ENCODE assay signal across 1 cellular context in the genomic region with DNA sequence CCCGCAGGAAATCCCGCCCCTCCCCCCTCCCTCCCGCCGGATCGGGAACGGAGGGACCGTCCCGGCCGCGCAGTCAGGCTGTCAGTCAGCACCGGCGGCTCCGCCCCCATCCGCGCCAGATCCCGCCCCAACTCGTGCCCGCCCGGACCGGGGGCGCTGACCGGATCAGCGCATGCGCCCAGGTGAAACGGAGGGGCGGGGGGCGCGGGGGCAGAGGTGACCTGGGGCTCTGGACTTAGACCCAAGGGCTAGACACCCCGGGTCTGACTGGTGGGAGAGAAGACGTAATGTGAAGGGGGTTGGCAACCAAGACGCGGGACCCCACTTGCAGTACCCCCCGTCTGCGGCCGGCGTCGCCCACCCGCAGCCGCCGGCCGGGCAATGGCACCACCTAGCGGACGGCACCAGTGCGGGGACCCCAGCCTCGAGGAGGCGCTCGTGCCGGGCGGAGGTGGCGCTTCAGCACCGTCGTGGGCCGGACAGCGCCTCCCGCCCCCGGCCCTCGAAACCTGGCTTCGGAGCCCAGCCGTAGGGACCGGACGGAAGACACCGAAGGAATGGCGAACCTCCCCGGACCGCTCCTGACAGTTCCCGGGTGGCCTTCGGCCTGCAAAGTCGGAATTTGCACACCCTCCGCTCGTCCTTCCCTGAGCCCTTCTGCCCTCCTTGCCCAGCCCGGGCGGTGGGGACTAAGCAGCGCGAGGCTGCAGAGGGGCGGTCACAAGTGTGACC.
TF ChIP-seq lines count a peak whose summit lies in the region.

A gene with protein sequence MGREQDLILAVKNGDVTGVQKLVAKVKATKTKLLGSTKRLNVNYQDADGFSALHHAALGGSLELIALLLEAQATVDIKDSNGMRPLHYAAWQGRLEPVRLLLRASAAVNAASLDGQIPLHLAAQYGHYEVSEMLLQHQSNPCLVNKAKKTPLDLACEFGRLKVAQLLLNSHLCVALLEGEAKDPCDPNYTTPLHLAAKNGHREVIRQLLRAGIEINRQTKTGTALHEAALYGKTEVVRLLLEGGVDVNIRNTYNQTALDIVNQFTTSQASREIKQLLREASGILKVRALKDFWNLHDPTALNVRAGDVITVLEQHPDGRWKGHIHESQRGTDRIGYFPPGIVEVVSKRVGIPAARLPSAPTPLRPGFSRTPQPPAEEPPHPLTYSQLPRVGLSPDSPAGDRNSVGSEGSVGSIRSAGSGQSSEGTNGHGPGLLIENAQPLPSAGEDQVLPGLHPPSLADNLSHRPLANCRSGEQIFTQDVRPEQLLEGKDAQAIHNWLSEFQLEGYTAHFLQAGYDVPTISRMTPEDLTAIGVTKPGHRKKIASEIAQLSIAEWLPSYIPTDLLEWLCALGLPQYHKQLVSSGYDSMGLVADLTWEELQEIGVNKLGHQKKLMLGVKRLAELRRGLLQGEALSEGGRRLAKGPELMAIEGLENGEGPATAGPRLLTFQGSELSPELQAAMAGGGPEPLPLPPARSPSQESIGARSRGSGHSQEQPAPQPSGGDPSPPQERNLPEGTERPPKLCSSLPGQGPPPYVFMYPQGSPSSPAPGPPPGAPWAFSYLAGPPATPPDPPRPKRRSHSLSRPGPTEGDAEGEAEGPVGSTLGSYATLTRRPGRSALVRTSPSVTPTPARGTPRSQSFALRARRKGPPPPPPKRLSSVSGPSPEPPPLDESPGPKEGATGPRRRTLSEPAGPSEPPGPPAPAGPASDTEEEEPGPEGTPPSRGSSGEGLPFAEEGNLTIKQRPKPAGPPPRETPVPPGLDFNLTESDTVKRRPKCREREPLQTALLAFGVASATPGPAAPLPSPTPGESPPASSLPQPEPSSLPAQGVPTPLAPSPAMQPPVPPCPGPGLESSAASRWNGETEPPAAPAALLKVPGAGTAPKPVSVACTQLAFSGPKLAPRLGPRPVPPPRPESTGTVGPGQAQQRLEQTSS (N-terminal part only) (minus strand): TSS at position 15 of the 732 bp plus-strand sequence. CDS start 1,733 bp downstream, outside the sequence.

TF ChIP-seq in HepG2, 621 proteins besides CTCF, POLR2A, EP300 and RAD21 (continued from another document and continues in another):
- TF ChIP-seq, protein P1, sequence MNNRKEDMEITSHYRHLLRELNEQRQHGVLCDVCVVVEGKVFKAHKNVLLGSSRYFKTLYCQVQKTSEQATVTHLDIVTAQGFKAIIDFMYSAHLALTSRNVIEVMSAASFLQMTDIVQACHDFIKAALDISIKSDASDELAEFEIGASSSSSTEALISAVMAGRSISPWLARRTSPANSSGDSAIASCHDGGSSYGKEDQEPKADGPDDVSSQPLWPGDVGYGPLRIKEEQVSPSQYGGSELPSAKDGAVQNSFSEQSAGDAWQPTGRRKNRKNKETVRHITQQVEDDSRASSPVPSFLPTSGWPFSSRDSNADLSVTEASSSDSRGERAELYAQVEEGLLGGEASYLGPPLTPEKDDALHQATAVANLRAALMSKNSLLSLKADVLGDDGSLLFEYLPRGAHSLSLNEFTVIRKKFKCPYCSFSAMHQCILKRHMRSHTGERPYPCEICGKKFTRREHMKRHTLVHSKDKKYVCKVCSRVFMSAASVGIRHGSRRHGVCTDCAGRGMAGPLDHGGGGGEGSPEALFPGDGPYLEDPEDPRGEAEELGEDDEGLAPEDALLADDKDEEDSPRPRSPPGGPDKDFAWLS (CRISPR knock-in tag; IDR thresholded peaks at IDR 0.05; ENCODE audit: borderline replicate concordance) = peak; percentile 96; the same call in 1 of the 2 replicates
- TF ChIP-seq, protein P2, sequence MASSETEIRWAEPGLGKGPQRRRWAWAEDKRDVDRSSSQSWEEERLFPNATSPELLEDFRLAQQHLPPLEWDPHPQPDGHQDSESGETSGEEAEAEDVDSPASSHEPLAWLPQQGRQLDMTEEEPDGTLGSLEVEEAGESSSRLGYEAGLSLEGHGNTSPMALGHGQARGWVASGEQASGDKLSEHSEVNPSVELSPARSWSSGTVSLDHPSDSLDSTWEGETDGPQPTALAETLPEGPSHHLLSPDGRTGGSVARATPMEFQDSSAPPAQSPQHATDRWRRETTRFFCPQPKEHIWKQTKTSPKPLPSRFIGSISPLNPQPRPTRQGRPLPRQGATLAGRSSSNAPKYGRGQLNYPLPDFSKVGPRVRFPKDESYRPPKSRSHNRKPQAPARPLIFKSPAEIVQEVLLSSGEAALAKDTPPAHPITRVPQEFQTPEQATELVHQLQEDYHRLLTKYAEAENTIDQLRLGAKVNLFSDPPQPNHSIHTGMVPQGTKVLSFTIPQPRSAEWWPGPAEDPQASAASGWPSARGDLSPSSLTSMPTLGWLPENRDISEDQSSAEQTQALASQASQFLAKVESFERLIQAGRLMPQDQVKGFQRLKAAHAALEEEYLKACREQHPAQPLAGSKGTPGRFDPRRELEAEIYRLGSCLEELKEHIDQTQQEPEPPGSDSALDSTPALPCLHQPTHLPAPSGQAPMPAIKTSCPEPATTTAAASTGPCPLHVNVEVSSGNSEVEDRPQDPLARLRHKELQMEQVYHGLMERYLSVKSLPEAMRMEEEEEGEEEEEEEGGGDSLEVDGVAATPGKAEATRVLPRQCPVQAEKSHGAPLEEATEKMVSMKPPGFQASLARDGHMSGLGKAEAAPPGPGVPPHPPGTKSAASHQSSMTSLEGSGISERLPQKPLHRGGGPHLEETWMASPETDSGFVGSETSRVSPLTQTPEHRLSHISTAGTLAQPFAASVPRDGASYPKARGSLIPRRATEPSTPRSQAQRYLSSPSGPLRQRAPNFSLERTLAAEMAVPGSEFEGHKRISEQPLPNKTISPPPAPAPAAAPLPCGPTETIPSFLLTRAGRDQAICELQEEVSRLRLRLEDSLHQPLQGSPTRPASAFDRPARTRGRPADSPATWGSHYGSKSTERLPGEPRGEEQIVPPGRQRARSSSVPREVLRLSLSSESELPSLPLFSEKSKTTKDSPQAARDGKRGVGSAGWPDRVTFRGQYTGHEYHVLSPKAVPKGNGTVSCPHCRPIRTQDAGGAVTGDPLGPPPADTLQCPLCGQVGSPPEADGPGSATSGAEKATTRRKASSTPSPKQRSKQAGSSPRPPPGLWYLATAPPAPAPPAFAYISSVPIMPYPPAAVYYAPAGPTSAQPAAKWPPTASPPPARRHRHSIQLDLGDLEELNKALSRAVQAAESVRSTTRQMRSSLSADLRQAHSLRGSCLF (CRISPR knock-in tag; IDR thresholded peaks at IDR 0.05; ENCODE audit: borderline replicate concordance) = no peak
- TF ChIP-seq REL (CRISPR knock-in tag; conservative IDR thresholded peaks at IDR 0.05) (peak; percentile 82; the same call in 1 of the 2 replicates), ZNF598 (CRISPR knock-in tag; IDR thresholded peaks at IDR 0.05; ENCODE audit: borderline replicate concordance) (peak; percentile 89), RCOR2 (CRISPR knock-in tag; IDR thresholded peaks at IDR 0.05) (peak; percentile 66; the same call in 1 of the 2 replicates), CCAR2 (optimal IDR thresholded peaks at IDR 0.05; ENCODE audit: low read depth, low read length) (no peak), ZNF780A (CRISPR knock-in tag; IDR thresholded peaks at IDR 0.05) (peak; percentile 85; the same call in 1 of the 2 replicates), ZSCAN21 (CRISPR knock-in tag; IDR thresholded peaks at IDR 0.05; ENCODE audit: borderline replicate concordance) (peak; percentile 78; the same call in 1 of the 2 replicates), ZNF678 (CRISPR knock-in tag; IDR thresholded peaks at IDR 0.05) (peak; percentile 98), ZKSCAN5 (CRISPR knock-in tag; IDR thresholded peaks at IDR 0.05) (no peak; the same call in 1 of the 2 replicates), ZNF160 (CRISPR knock-in tag; IDR thresholded peaks at IDR 0.05) (peak; percentile 41), PAWR (CRISPR knock-in tag; IDR thresholded peaks at IDR 0.05; ENCODE audit: borderline replicate concordance) (0 out of 2 replicates have a peak, but pooled peaks have one; percentile 73), SRSF1 (optimal IDR thresholded peaks at IDR 0.05; ENCODE audit: low read depth, low read length) (peak; percentile 62), ZNF451 (CRISPR knock-in tag; IDR thresholded peaks at IDR 0.05) (peak; percentile 97; the same call in 1 of the 2 replicates), ZNF335 (CRISPR knock-in tag; IDR thresholded peaks at IDR 0.05) (no peak; the same call in 1 of the 2 replicates), SSRP1 (CRISPR knock-in tag; IDR thresholded peaks at IDR 0.05) (0 out of 2 replicates have a peak, but pooled peaks have one; percentile 28), TP53 (CRISPR knock-in tag; conservative IDR thresholded peaks at IDR 0.05) (no peak), KDM5B (CRISPR knock-in tag; IDR thresholded peaks at IDR 0.05; ENCODE audit: borderline replicate concordance) (peak; percentile 99), ZNF124 (CRISPR knock-in tag; IDR thresholded peaks at IDR 0.05) (peak; percentile 85; the same call in 1 of the 2 replicates)
- TF ChIP-seq, protein P3, sequence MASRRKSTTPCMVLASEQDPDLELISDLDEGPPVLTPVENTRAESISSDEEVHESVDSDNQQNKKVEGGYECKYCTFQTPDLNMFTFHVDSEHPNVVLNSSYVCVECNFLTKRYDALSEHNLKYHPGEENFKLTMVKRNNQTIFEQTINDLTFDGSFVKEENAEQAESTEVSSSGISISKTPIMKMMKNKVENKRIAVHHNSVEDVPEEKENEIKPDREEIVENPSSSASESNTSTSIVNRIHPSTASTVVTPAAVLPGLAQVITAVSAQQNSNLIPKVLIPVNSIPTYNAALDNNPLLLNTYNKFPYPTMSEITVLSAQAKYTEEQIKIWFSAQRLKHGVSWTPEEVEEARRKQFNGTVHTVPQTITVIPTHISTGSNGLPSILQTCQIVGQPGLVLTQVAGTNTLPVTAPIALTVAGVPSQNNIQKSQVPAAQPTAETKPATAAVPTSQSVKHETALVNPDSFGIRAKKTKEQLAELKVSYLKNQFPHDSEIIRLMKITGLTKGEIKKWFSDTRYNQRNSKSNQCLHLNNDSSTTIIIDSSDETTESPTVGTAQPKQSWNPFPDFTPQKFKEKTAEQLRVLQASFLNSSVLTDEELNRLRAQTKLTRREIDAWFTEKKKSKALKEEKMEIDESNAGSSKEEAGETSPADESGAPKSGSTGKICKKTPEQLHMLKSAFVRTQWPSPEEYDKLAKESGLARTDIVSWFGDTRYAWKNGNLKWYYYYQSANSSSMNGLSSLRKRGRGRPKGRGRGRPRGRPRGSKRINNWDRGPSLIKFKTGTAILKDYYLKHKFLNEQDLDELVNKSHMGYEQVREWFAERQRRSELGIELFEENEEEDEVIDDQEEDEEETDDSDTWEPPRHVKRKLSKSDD (CRISPR knock-in tag; IDR thresholded peaks at IDR 0.05; ENCODE audit: low read depth) = no peak
- TF ChIP-seq, protein P4, sequence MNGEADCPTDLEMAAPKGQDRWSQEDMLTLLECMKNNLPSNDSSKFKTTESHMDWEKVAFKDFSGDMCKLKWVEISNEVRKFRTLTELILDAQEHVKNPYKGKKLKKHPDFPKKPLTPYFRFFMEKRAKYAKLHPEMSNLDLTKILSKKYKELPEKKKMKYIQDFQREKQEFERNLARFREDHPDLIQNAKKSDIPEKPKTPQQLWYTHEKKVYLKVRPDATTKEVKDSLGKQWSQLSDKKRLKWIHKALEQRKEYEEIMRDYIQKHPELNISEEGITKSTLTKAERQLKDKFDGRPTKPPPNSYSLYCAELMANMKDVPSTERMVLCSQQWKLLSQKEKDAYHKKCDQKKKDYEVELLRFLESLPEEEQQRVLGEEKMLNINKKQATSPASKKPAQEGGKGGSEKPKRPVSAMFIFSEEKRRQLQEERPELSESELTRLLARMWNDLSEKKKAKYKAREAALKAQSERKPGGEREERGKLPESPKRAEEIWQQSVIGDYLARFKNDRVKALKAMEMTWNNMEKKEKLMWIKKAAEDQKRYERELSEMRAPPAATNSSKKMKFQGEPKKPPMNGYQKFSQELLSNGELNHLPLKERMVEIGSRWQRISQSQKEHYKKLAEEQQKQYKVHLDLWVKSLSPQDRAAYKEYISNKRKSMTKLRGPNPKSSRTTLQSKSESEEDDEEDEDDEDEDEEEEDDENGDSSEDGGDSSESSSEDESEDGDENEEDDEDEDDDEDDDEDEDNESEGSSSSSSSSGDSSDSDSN (CRISPR knock-in tag; IDR thresholded peaks at IDR 0.05) = peak; percentile 93
- TF ChIP-seq, protein P5, sequence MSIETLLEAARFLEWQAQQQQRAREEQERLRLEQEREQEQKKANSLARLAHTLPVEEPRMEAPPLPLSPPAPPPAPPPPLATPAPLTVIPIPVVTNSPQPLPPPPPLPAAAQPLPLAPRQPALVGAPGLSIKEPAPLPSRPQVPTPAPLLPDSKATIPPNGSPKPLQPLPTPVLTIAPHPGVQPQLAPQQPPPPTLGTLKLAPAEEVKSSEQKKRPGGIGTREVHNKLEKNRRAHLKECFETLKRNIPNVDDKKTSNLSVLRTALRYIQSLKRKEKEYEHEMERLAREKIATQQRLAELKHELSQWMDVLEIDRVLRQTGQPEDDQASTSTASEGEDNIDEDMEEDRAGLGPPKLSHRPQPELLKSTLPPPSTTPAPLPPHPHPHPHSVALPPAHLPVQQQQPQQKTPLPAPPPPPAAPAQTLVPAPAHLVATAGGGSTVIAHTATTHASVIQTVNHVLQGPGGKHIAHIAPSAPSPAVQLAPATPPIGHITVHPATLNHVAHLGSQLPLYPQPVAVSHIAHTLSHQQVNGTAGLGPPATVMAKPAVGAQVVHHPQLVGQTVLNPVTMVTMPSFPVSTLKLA (IDR thresholded peaks at IDR 0.05) = peak; percentile 70
- TF ChIP-seq, protein P6, sequence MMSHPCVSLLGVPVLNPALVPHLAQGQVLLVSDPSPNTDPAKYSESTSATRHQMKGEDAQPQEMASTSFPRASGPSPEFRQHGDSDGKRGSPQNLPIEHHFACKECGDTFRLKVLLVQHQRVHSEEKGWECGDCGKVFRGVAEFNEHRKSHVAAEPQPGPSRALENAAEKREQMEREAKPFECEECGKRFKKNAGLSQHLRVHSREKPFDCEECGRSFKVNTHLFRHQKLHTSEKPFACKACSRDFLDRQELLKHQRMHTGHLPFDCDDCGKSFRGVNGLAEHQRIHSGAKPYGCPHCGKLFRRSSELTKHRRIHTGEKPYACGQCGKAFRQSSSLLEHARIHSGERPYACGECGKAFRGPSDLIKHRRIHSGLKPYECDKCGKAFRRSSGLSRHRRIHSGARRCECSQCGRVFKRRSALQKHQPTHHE (CRISPR knock-in tag; IDR thresholded peaks at IDR 0.05; ENCODE audit: borderline replicate concordance) = peak; percentile 99
- TF ChIP-seq, protein P7, sequence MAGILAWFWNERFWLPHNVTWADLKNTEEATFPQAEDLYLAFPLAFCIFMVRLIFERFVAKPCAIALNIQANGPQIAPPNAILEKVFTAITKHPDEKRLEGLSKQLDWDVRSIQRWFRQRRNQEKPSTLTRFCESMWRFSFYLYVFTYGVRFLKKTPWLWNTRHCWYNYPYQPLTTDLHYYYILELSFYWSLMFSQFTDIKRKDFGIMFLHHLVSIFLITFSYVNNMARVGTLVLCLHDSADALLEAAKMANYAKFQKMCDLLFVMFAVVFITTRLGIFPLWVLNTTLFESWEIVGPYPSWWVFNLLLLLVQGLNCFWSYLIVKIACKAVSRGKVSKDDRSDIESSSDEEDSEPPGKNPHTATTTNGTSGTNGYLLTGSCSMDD (CRISPR knock-in tag; IDR thresholded peaks at IDR 0.05) = 0 out of 2 replicates have a peak, but pooled peaks have one; percentile 62
- TF ChIP-seq, protein P8, sequence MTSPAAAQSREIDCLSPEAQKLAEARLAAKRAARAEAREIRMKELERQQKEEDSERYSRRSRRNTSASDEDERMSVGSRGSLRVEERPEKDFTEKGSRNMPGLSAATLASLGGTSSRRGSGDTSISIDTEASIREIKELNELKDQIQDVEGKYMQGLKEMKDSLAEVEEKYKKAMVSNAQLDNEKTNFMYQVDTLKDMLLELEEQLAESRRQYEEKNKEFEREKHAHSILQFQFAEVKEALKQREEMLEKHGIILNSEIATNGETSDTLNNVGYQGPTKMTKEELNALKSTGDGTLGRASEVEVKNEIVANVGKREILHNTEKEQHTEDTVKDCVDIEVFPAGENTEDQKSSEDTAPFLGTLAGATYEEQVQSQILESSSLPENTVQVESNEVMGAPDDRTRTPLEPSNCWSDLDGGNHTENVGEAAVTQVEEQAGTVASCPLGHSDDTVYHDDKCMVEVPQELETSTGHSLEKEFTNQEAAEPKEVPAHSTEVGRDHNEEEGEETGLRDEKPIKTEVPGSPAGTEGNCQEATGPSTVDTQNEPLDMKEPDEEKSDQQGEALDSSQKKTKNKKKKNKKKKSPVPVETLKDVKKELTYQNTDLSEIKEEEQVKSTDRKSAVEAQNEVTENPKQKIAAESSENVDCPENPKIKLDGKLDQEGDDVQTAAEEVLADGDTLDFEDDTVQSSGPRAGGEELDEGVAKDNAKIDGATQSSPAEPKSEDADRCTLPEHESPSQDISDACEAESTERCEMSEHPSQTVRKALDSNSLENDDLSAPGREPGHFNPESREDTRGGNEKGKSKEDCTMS (CRISPR knock-in tag; conservative IDR thresholded peaks at IDR 0.05) = peak; percentile 94
